Comparison of ENCODE assay signal across 15 cellular contexts in the genomic region with DNA sequence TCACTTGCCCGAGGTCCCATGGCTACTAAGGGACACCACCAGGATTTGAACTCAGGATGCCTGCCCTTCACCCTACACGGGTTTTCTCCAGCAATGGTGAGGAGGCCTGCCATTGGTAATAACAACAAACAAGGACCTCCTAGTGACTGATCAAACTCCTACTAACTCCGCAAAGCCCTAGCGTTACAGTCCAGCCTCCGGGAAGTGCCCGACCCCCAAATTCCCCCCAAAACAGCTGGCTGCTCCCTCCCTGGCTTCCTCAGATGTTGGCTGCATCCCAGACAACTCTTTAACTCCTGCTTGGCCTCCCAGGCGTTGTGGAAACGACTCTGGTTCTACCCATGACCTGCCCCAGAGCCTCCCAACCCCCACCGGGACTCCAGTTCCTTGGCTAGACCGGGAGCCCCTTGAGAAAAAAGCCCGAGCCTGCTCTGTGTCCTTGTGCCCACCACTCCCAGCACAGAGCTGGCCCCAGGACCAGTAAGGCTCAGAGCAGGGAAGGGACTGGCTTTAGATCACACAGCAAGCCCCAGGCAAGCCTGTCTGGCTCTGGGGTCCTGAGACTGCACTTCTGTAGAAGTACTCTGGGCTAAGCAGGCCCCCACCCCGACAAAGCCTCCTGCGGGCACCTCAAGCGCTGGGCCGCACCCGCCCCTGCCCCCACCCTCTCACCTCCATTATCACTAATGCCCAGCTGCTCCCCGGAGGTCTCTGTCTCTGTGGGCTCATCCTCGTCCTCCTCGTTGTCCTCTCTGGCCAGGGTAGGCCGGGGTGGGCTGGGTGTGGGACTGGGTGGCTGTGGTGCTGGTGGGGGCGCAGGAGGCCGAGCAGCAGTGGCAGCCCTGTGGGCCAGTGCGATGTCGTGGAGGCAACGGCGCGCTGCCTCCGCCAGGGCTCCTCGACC. TPM values are rescaled to one million over a fixed set of nuclear protein-coding genes. Genes with fewer than 3 reads are reported as not detected.
DNase-seq lines count a peak whose midpoint lies in the region; ATAC-seq and TF ChIP-seq lines count a peak whose summit lies in the region.
"Had no signal": no experiment of that assay in that cellular context is flagged by ENCODE, and none has a peak within 500 bp of the region (broad histone marks: within the 10 kb centered on the region; RNA-seq: fewer than 3 reads in every experiment).

No MANE protein-coding gene starts in this region.

- no peaks in the 10 kb centered on the region for H3K9me3 Mint-ChIP-seq in endothelial cell (ENCODE audit: unreplicated experiment)
- H3K9me3 Mint-ChIP-seq: stimulated activated naive CD8-positive, alpha-beta T cell treated with anti-CD3 and anti-CD28 coated beads, Interleukin-15, Interleukin-2, amounts not matched to agents 100 ng/mL and 50 ng/mL, for 24 hours had no signal

- H4K20me1 ChIP-seq in HCT116 (ENCODE audit: insufficient read depth): no peaks in the 10 kb centered on the region

- peak overlapping the region; percentile 79 for H3K4me3 Mint-ChIP-seq in endothelial cell (ENCODE audit: unreplicated experiment)
- H3K4me3 Mint-ChIP-seq: stimulated activated naive CD8-positive, alpha-beta T cell treated with anti-CD3 and anti-CD28 coated beads, Interleukin-15, Interleukin-2, amounts not matched to agents 100 ng/mL and 50 ng/mL, for 24 hours had no signal

- no peak overlapping the region for H3K9ac ChIP-seq in HCT116 (ENCODE audit: low read length)

- H2AFZ ChIP-seq in HCT116 (ENCODE audit: low read depth, low read length, poor library complexity, severe bottlenecking): no peak overlapping the region

- TF ChIP-seq POLR2A in HCT116 (IDR thresholded peaks at IDR 0.05; ENCODE audit: borderline replicate concordance, extremely low read depth, insufficient read depth, insufficient read length): no peak

- H3K9me3 ChIP-seq in HCT116 (ENCODE audit: control insufficient read depth in 1 of 2, insufficient read depth in 1 of 2, low read depth in 1 of 2, low read length in 2 of 2): no peaks in the 10 kb centered on the region
- H3K9me3 ChIP-seq: heart right ventricle had no signal

- ATAC-seq in HCT116 (no peak), GM19395 (IDR thresholded peaks at IDR 0.05; ENCODE audit: unreplicated experiment) (no peak)
- ATAC-seq: esophagus mucosa, heart right ventricle, sciatic nerve had no signal

- TF ChIP-seq CTCF in 22Rv1 (IDR thresholded peaks at IDR 0.05): no peak
- TF ChIP-seq CTCF in HCT116 (IDR thresholded peaks at IDR 0.05 in 2 of 3, conservative IDR thresholded peaks at IDR 0.05 in 1 of 3; ENCODE audit: borderline replicate concordance in 1 of 3, insufficient read depth in 1 of 3, low read depth in 2 of 3, low read length in 2 of 3): no peak
- no peak for TF ChIP-seq CTCF in endothelial cell (IDR thresholded peaks at IDR 0.05; ENCODE audit: unreplicated experiment)
- TF ChIP-seq CTCF in GM13977 (IDR thresholded peaks at IDR 0.05; ENCODE audit: extremely low read depth, insufficient read depth, missing control alignments): no peak

- intact Hi-C loops in HCT116 (cut with micrococcal nuclease): no loop called here

- RAD21 ChIA-PET in HCT116 (lab: Charles Lee; ENCODE audit: low non-redundant PET in 1 of 2, low total read pairs in 2 of 2, uncharacterized antibody in 2 of 2, unreplicated experiment in 2 of 2): no interaction called here

- in situ Hi-C loops in GM13977 (cut with MboI; ENCODE audit: low pct_unique_long_range_greater_than_20kb, low sequenced_read_pairs, unreplicated experiment): no loop called here

- peaks cover 26% of the 10 kb centered on the region for H3K79me2 ChIP-seq in HCT116 (ENCODE audit: insufficient read depth, low read length)

- peak overlapping the region; percentile 52 for H3K27ac Mint-ChIP-seq in endothelial cell (ENCODE audit: unreplicated experiment)
- H3K27ac Mint-ChIP-seq: stimulated activated naive CD8-positive, alpha-beta T cell treated with anti-CD3 and anti-CD28 coated beads, Interleukin-15, Interleukin-2, amounts not matched to agents 100 ng/mL and 50 ng/mL, for 24 hours had no signal

- POLR2A ChIA-PET in HCT116 (lab: Charles Lee): interaction anchor here (0.6 kb wide), 1 partner anchor 365 kb away, joined by 3 read pairs; no protein-coding TSS in a partner anchor

- no peak overlapping the region for H3K4me2 ChIP-seq in HCT116 (ENCODE audit: low read length)

- no peak for TF ChIP-seq RAD21 in HCT116 (IDR thresholded peaks at IDR 0.05; ENCODE audit: low read depth)

- DNase-seq in HCT116 (ENCODE audit: low read depth, low spot score) (no peak), endothelial cell (ENCODE audit: low spot score) (no peak), cerebellar cortex (ENCODE audit: low spot score) (no peak), GM13977 (ENCODE audit: low spot score) (no peak)
- DNase-seq: AML-193, DMS79 treated with DMSO at 0.1 percent for 48 hours, heart right ventricle, NCI-H2081, NCI-H774, SHP77 treated with DMSO at 0.1 percent for 48 hours had no signal

- peaks cover 5% of the 10 kb centered on the region for H3K36me3 Mint-ChIP-seq in endothelial cell (ENCODE audit: low read depth, unreplicated experiment)

- H3K27ac ChIP-seq in 22Rv1: peak overlapping the region; percentile 93
- H3K27ac ChIP-seq in HCT116 (ENCODE audit: low read depth, low read length): 0 out of 2 replicates have a peak overlapping the region, but pooled peaks have one; percentile 20
- H3K27ac ChIP-seq: heart right ventricle had no signal

- peaks cover 0 to 9% of the 10 kb centered on the region in 2 experiments; a peak in 1 of 4 replicates for H3K36me3 ChIP-seq in HCT116 (ENCODE audit: control insufficient read depth in 1 of 2, insufficient read depth in 2 of 2, low read length in 2 of 2)

- no peaks in the 10 kb centered on the region for H3K27me3 ChIP-seq in HCT116 (ENCODE audit: insufficient read depth, low read length)
- H3K27me3 ChIP-seq: heart right ventricle had no signal

- no peaks in the 10 kb centered on the region for H3K9me2 ChIP-seq in HCT116 (ENCODE audit: insufficient read depth)

- H3K4me1 Mint-ChIP-seq in endothelial cell (ENCODE audit: unreplicated experiment): peaks cover 24% of the 10 kb centered on the region

- H3K4me3 ChIP-seq in HCT116 (replicated peaks in 1 of 2; ENCODE audit: low read depth in 1 of 2, low read length in 2 of 2): no peak overlapping the region
- H3K4me3 ChIP-seq: heart right ventricle had no signal

- BruUV-seq in HCT116 (replicated peaks; lab: Mats Ljungman, UMichigan): no TSS peak

- CTCF ChIA-PET in HCT116 (lab: Charles Lee): no interaction called here

- peaks cover 21 to 46% of the 10 kb centered on the region in 2 experiments; a peak in 3 of 4 replicates for H3K4me1 ChIP-seq in HCT116 (ENCODE audit: control insufficient read depth in 1 of 2, insufficient read depth in 2 of 2, low read length in 2 of 2)

- peaks cover 26% of the 10 kb centered on the region for H3K27me3 Mint-ChIP-seq in endothelial cell (ENCODE audit: unreplicated experiment)
- H3K27me3 Mint-ChIP-seq: stimulated activated naive CD8-positive, alpha-beta T cell treated with anti-CD3 and anti-CD28 coated beads, Interleukin-15, Interleukin-2, amounts not matched to agents 100 ng/mL and 50 ng/mL, for 24 hours had no signal

TF ChIP-seq in HCT116, 20 proteins besides CTCF, POLR2A, EP300 and RAD21:
- no peak for TF ChIP-seq ZNF274 (IDR thresholded peaks at IDR 0.05; ENCODE audit: low read depth, low read length)

RNA-seq across cellular contexts. Expression of a gene that starts 4.7 kb away (rescaled TPM):
- total RNA-seq in HCT116 (2021; ENCODE audit: unreplicated experiment) (70.6 TPM), endothelial cell (ENCODE audit: unreplicated experiment) (48.2 TPM)
- polyA plus RNA-seq in HCT116 (2012): 49.3 and 54.5 TPM in 2 replicates

RNA-seq across cellular contexts. Expression of a gene that starts 5.0 kb away (rescaled TPM):
- total RNA-seq in HCT116 (2021; ENCODE audit: unreplicated experiment): 32.9 TPM
- 25.9 and 27.8 TPM in 2 replicates for polyA plus RNA-seq in HCT116 (2012)
- total RNA-seq in endothelial cell (ENCODE audit: unreplicated experiment): 36.8 TPM

RNA-seq across cellular contexts. Expression of a gene that starts 5.1 kb away (rescaled TPM):
- total RNA-seq in HCT116 (2021; ENCODE audit: unreplicated experiment) (129 TPM), endothelial cell (ENCODE audit: unreplicated experiment) (96.0 TPM)
- polyA plus RNA-seq in HCT116 (2012): 53.4 and 61.0 TPM in 2 replicates

RNA-seq across cellular contexts. Expression of a gene that starts 21.5 kb away (rescaled TPM):
- total RNA-seq in HCT116 (2021; ENCODE audit: unreplicated experiment): 236 TPM
- polyA plus RNA-seq in HCT116 (2012): 179 and 183 TPM in 2 replicates
- total RNA-seq in endothelial cell (ENCODE audit: unreplicated experiment): 231 TPM

RNA-seq across cellular contexts. Expression of a gene that starts 24.2 kb away (rescaled TPM):
- total RNA-seq in HCT116 (2021; ENCODE audit: unreplicated experiment) (0.71 TPM), endothelial cell (ENCODE audit: unreplicated experiment) (0.90 TPM)
- polyA plus RNA-seq in HCT116 (2012): 0.57 and 0.85 TPM in 2 replicates
- total RNA-seq: esophagus mucosa had no signal
